Comparison of ENCODE assay signal across 10 cellular contexts in the genomic region with DNA sequence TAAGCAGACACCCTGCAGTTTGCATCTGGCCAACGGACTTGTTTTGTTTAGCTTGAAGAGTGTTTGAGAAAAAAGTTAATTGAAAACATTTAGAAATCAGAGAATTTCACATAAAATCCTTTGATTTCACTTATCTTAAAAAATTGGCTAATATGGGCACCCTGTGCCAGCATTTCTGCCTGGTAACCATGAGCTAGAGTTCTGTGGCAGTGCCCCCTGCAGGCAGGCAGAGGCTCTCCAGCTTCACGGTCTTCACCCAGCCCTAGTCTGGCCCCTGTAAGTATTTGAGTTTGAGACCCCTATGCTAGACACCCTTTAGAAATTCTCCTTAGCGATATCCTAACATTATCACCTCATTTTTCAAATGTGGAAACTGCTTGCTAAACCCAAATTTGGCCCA. TPM values are rescaled to one million over a fixed set of nuclear protein-coding genes. Genes with fewer than 3 reads are reported as not detected.
A peak's percentile ranks its signal among the peaks of the same experiment; 100 is the strongest.
DNase-seq lines count a peak whose midpoint lies in the region; ATAC-seq and TF ChIP-seq lines count a peak whose summit lies in the region.
"Had no signal": no experiment of that assay in that cellular context is flagged by ENCODE, and none has a peak within 500 bp of the region (broad histone marks: within the 10 kb centered on the region; RNA-seq: fewer than 3 reads in every experiment).

No MANE protein-coding gene starts in this region.

- POLR2A ChIA-PET in AG04449 (lab: Yijun Ruan, JAX) = no interaction called here

- ATAC-seq in left colon (peak; percentile 55), GM21786 (IDR thresholded peaks at IDR 0.05; ENCODE audit: unreplicated experiment) (no peak), HG03135 (IDR thresholded peaks at IDR 0.05; ENCODE audit: unreplicated experiment) (no peak), HG02610 (IDR thresholded peaks at IDR 0.05; ENCODE audit: unreplicated experiment) (no peak)
- ATAC-seq: stimulated activated memory B cell treated with anti-CD40 and anti-IgM and Interleukin-4, amounts not matched to agents 10 μg/mL and 1 μg/mL and 100 μg/mL, for 72 hours had no signal

- CTCF ChIA-PET in AG04449 (lab: Yijun Ruan, JAX) = interaction anchor here (1.0 to 2.1 kb wide), 3 partner anchors 9 to 11 kb away, joined by 3 to 9 read pairs (median 5); no protein-coding TSS in a partner anchor

- no peak overlapping the region for H3K4me3 ChIP-seq in AG04449 (ENCODE audit: low read depth, low read length)

- TF ChIP-seq CTCF in AG04449 (IDR thresholded peaks at IDR 0.05; ENCODE audit: insufficient read depth, low read length, missing control alignments) (peak; percentile 27), GM12872 (IDR thresholded peaks at IDR 0.05; ENCODE audit: insufficient read depth, low read depth, low read length) (peak; percentile 64)

- intact Hi-C loops in left colon (cut with DNase I, micrococcal nuclease) = no loop called here

- no peak for DNase-seq in AG04449 (ENCODE audit: low read depth, low spot score)
- DNase-seq in activated CD4-positive, alpha-beta T cell treated with anti-CD3 and anti-CD28 coated beads, Interleukin-2, amount 50 U/mL, for 48 hours = peak; percentile 31 to 32
- DNase-seq in left colon = no peak
- DNase-seq in NCI-H2029 (lab: John Stamatoyannopoulos, UW) = no peak
- DNase-seq: NCI-H1930 had no signal

RNA-seq across cellular contexts. Expression of a gene that starts 18.8 kb away (rescaled TPM):
- 10 to 100 TPM; 12.7 to 13.8 TPM for total RNA-seq in left colon

Comparison
In these comparisons a context has a peak if more than half of its experiments do, and no peak if none do; other contexts are left out.
1. DNase-seq: peak in activated CD4-positive, alpha-beta T cell treated with anti-CD3 and anti-CD28 coated beads, Interleukin-2, amount 50 U/mL, for 48 hours (2 of 2); none in AG04449 (single experiment), left colon (0 of 2) and NCI-H2029 (single experiment).